ENCODE assay signal across 21 cellular contexts in genomic region chr1:236211815-236212214, GRCh38.
DNase-seq lines count a peak whose midpoint lies in the region; ATAC-seq, FAIRE-seq and TF ChIP-seq lines count a peak whose summit lies in the region.
"Had no signal": no experiment of that assay in that cellular context is flagged by ENCODE, and none has a peak within 500 bp of the region (broad histone marks: within the 10 kb centered on the region; RNA-seq: fewer than 3 reads in every experiment).

No MANE protein-coding gene starts in this region.

- H3K4me1 ChIP-seq in HepG2 (ENCODE audit: insufficient read depth, low read length) (no peaks in the 10 kb centered on the region), right lobe of liver (no peaks in the 10 kb centered on the region), HEK293 (ENCODE audit: control insufficient read depth, insufficient read depth, low read length) (peaks cover 9% of the 10 kb centered on the region), mesendoderm (ENCODE audit: control insufficient read depth, low read depth, low read length) (no peaks in the 10 kb centered on the region)
- H3K4me1 ChIP-seq: A549, BE2C had no signal

- TF ChIP-seq EP300 in HepG2 (IDR thresholded peaks at IDR 0.05; ENCODE audit: low read depth in 2 of 2, low read length in 2 of 2) (no peak), HepG2 (CRISPR knock-in tag; IDR thresholded peaks at IDR 0.05; ENCODE audit: borderline replicate concordance) (no peak)

- H2BK15ac ChIP-seq in mesendoderm (replicated peaks; ENCODE audit: low read depth), result no peak overlapping the region

- no peak overlapping the region for H3K18ac ChIP-seq in mesendoderm (ENCODE audit: low read length)

- no peak for TF ChIP-seq RAD21 in HepG2 (CRISPR knock-in tag; IDR thresholded peaks at IDR 0.05)

- H3K79me2 ChIP-seq in HepG2 (ENCODE audit: insufficient read depth, low read length), result no peaks in the 10 kb centered on the region
- H3K79me2 ChIP-seq in mesendoderm (ENCODE audit: control insufficient read depth, insufficient read depth, low read length), result no peaks in the 10 kb centered on the region

- H3K56ac ChIP-seq in mesendoderm (ENCODE audit: low read length), result no peak overlapping the region

- intact Hi-C loops in HepG2 (cut with micrococcal nuclease; ENCODE audit: unreplicated experiment), result no loop called here
- intact Hi-C loops in right lobe of liver (cut with DNase I), result no loop called here

- no peaks in the 10 kb centered on the region for H4K20me1 ChIP-seq in HepG2 (ENCODE audit: insufficient read depth, low read length)
- H4K20me1 ChIP-seq: BLaER1 treated with 17β-estradiol and CSF1 and Interleukin-3, amounts not matched to agents 10 nM and 100 nM had no signal

- no peaks in the 10 kb centered on the region for H3K27me3 ChIP-seq in HepG2 (ENCODE audit: control insufficient read depth in 1 of 2, insufficient read depth in 2 of 2, low read length in 2 of 2)
- no peaks in the 10 kb centered on the region for H3K27me3 ChIP-seq in right lobe of liver
- H3K27me3 ChIP-seq in mesendoderm (ENCODE audit: insufficient read depth, low read length, poor library complexity), result no peaks in the 10 kb centered on the region
- H3K27me3 ChIP-seq: BLaER1 treated with 17β-estradiol and CSF1 and Interleukin-3, amounts not matched to agents 10 nM and 100 nM had no signal

- H4K8ac ChIP-seq in mesendoderm (ENCODE audit: low read depth, low read length), result no peak overlapping the region

- H2BK5ac ChIP-seq in mesendoderm (ENCODE audit: low read length), result no peak overlapping the region

- FAIRE-seq in HepG2 (lab: Jason Lieb, UNC) (no peak), islet of Langerhans (lab: Jason Lieb, UNC) (peak; percentile 24)

- H3K4ac ChIP-seq in mesendoderm (ENCODE audit: low read depth, low read length), result no peak overlapping the region

- no peak for TF ChIP-seq POLR2A in HepG2 (IDR thresholded peaks at IDR 0.05; ENCODE audit: insufficient read depth in 1 of 2, low read depth in 2 of 2, low read length in 2 of 2)
- TF ChIP-seq POLR2A in right lobe of liver (IDR thresholded peaks at IDR 0.05), result no peak

- H3K79me1 ChIP-seq in mesendoderm (ENCODE audit: low read length), result no peaks in the 10 kb centered on the region

- no peak overlapping the region for H2AFZ ChIP-seq in HepG2 (ENCODE audit: low read length)
- H2AFZ ChIP-seq: GM23338 had no signal

- no peaks in the 10 kb centered on the region for H3K9me3 ChIP-seq in HepG2 (ENCODE audit: low read length)
- no peaks in the 10 kb centered on the region for H3K9me3 ChIP-seq in right lobe of liver
- H3K9me3 ChIP-seq in HEK293 (ENCODE audit: control insufficient read depth, insufficient read depth, low read depth, low read length), result no peaks in the 10 kb centered on the region
- H3K9me3 ChIP-seq: A549; BE2C; BLaER1 treated with 17β-estradiol and CSF1 and Interleukin-3, amounts not matched to agents 10 nM and 100 nM had no signal

- H3K23ac ChIP-seq in mesendoderm (ENCODE audit: low read length), result no peak overlapping the region

- H3K27ac ChIP-seq in HepG2 (ENCODE audit: extremely low read length, insufficient read depth, low read length) (no peak overlapping the region), right lobe of liver (no peak overlapping the region), HEK293 (ENCODE audit: extremely low read depth, low read depth, low read length) (no peak overlapping the region), mesendoderm (ENCODE audit: low read depth, low read length) (no peak overlapping the region)
- H3K27ac ChIP-seq: A549; BLaER1 treated with 17β-estradiol and CSF1 and Interleukin-3, amounts not matched to agents 10 nM and 100 nM had no signal

- 77% methylated on average over 5 of the region's 5 CpGs for WGBS in HepG2 (ENCODE audit: low lambda C conversion rate)
- WGBS in right lobe of liver (ENCODE audit: insufficient coverage, low coverage, low lambda C conversion rate, missing lambda C conversion rate), result 95% methylated on average over 4 of the region's 5 CpGs
- WGBS in mesendoderm (ENCODE audit: extremely low coverage, insufficient coverage, low lambda C conversion rate), result no CpG with 5 or more reads among the region's 5 CpGs

- ATAC-seq in HepG2 (no peak), right lobe of liver (no peak), HG03280 (IDR thresholded peaks at IDR 0.05; ENCODE audit: unreplicated experiment) (no peak)
- ATAC-seq: A549, GM23338, HCT116 had no signal

- CTCF ChIA-PET in HepG2 (lab: Yijun Ruan, JAX; ENCODE audit: low intra/inter-chr PET ratio, low total read pairs) (no interaction called here), HEK293 (lab: Yijun Ruan, JAX) (interaction anchor here (0.7 kb wide), 1 partner anchor 119 kb away, joined by 3 read pairs; no protein-coding TSS in a partner anchor)

- no peaks in the 10 kb centered on the region for H3K36me3 ChIP-seq in HepG2 (replicated peaks in 1 of 2; ENCODE audit: control insufficient read depth in 1 of 2, insufficient read depth in 2 of 2, low read length in 2 of 2)
- no peaks in the 10 kb centered on the region for H3K36me3 ChIP-seq in right lobe of liver
- 0 out of 3 replicates have a peak, but pooled peaks cover 0 to 4% of the 10 kb centered on the region in 2 experiments for H3K36me3 ChIP-seq in HEK293 (ENCODE audit: control insufficient read depth in 2 of 2, insufficient read depth in 1 of 2, low read length in 2 of 2)
- no peaks in the 10 kb centered on the region for H3K36me3 ChIP-seq in mesendoderm (ENCODE audit: control insufficient read depth, insufficient read depth, low read length)
- H3K36me3 ChIP-seq: BE2C had no signal

- DNase-seq in HepG2 (ENCODE audit: low spot score) (no peak), right lobe of liver (no peak), mesendoderm (no peak)
- DNase-seq: 8988T; ACHN; AML-193; BE2C; CD4-positive, alpha-beta T cell; CD8-positive, alpha-beta memory T cell; DMS53; DMS79 treated with DMSO at 0.1 percent for 48 hours; GF-D8; H9; HFFc6 had no signal

- no peak overlapping the region for H2AK5ac ChIP-seq in mesendoderm (ENCODE audit: low read length)

- H3K4me2 ChIP-seq in HepG2 (ENCODE audit: low read depth, low read length), result no peak overlapping the region
- no peak overlapping the region for H3K4me2 ChIP-seq in mesendoderm (ENCODE audit: low read length)
- H3K4me2 ChIP-seq: A549; BLaER1 treated with 17β-estradiol and CSF1 and Interleukin-3, amounts not matched to agents 10 nM and 100 nM; GM23338 had no signal

- POLR2A ChIA-PET in HepG2 (lab: Yijun Ruan, JAX) (no interaction called here), HEK293 (lab: Yijun Ruan, JAX) (no interaction called here)

- no peak overlapping the region for H4K5ac ChIP-seq in mesendoderm (ENCODE audit: low read length)

- no peak overlapping the region for H3K9ac ChIP-seq in HepG2 (ENCODE audit: insufficient read depth, low read depth, low read length)
- no peak overlapping the region for H3K9ac ChIP-seq in mesendoderm (ENCODE audit: low read length)
- H3K9ac ChIP-seq: BLaER1 treated with 17β-estradiol and CSF1 and Interleukin-3, amounts not matched to agents 10 nM and 100 nM had no signal

- H2BK120ac ChIP-seq in mesendoderm (ENCODE audit: low read depth, low read length), result no peak overlapping the region

- no peak overlapping the region for H3K4me3 ChIP-seq in HepG2 (replicated peaks in 1 of 3; ENCODE audit: insufficient read depth in 1 of 3, low read depth in 2 of 3, low read length in 3 of 3)
- H3K4me3 ChIP-seq in right lobe of liver, result no peak overlapping the region
- no peak overlapping the region for H3K4me3 ChIP-seq in HEK293 (ENCODE audit: low read depth, low read length)
- H3K4me3 ChIP-seq in mesendoderm (ENCODE audit: low read length), result no peak overlapping the region
- H3K4me3 ChIP-seq: A549; BLaER1 treated with 17β-estradiol and CSF1 and Interleukin-3, amounts not matched to agents 10 nM and 100 nM; GM23338 had no signal

- in situ Hi-C loops in HepG2 (cut with HindIII; ENCODE audit: extremely low pct_ligation_motif_present, low pct_unique_long_range_greater_than_20kb), result no loop called here

- no TSS peak for BruUV-seq in HepG2 (replicated peaks; lab: Mats Ljungman, UMichigan)

- TF ChIP-seq CTCF in HepG2 (CRISPR knock-in tag; IDR thresholded peaks at IDR 0.05), result no peak
- TF ChIP-seq CTCF in right lobe of liver (IDR thresholded peaks at IDR 0.05), result no peak
- no peak for TF ChIP-seq CTCF in HEK293 (tag by site-specific recombination; IDR thresholded peaks at IDR 0.05)

TF ChIP-seq in HepG2, 621 proteins besides CTCF, POLR2A, EP300 and RAD21:
- TF ChIP-seq ZNF205 (CRISPR knock-in tag; IDR thresholded peaks at IDR 0.05), result no peak
- 0 out of 2 replicates have a peak, but pooled peaks have one; percentile 9 for TF ChIP-seq NFE2L2 (IDR thresholded peaks at IDR 0.05; ENCODE audit: low read length)
TF ChIP-seq in HepG2: peak in this region for 1.

TF ChIP-seq in HEK293, 187 proteins besides CTCF, POLR2A, EP300 and RAD21:
- TF ChIP-seq SCRT2 (tag by site-specific recombination; IDR thresholded peaks at IDR 0.05) (peak; percentile 61), ZNF692 (tag by site-specific recombination; IDR thresholded peaks at IDR 0.05) (no peak), SP3 (tag by site-specific recombination; IDR thresholded peaks at IDR 0.05) (no peak), ZNF157 (tag by site-specific recombination; IDR thresholded peaks at IDR 0.05) (0 out of 2 replicates have a peak, but pooled peaks have one; percentile 11)
TF ChIP-seq in HEK293: peak in this region for 2.
